19 cellular contexts compared by ENCODE assay signal in genomic region chr2:38700881-38701458, GRCh38. TPM values are rescaled to one million over a fixed set of nuclear protein-coding genes. Genes with fewer than 3 reads are reported as not detected.
DNase-seq lines count a peak whose midpoint lies in the region; ATAC-seq, FAIRE-seq and TF ChIP-seq lines count a peak whose summit lies in the region.
"Had no signal": no experiment of that assay in that cellular context is flagged by ENCODE, and none has a peak within 500 bp of the region (broad histone marks: within the 10 kb centered on the region; RNA-seq: fewer than 3 reads in every experiment).

No MANE protein-coding gene starts in this region.

- peak overlapping the region; percentile 92 for H3K27ac Mint-ChIP-seq in activated naive CD4-positive, alpha-beta T cell treated with anti-CD3 and anti-CD28 coated beads, Interleukin-2, amount 50 U/mL, for 24 hours
- H3K27ac Mint-ChIP-seq: neural progenitor cell had no signal

- intact Hi-C loops in Panc1 (cut with micrococcal nuclease; ENCODE audit: unreplicated experiment) = no loop called here
- intact Hi-C loops in spleen (cut with DNase I; ENCODE audit: low total_unique reads) = no loop called here
- intact Hi-C loops in Right ventricle myocardium superior (cut with DNase I) = no loop called here

- BruUV-seq in Panc1 (replicated peaks; lab: Mats Ljungman, UMichigan) = no TSS peak

- H3K27me3 Mint-ChIP-seq in activated naive CD4-positive, alpha-beta T cell treated with anti-CD3 and anti-CD28 coated beads, Interleukin-2, amount 50 U/mL, for 24 hours = no peaks in the 10 kb centered on the region

- POLR2A ChIA-PET in Panc1 (lab: Charles Lee) = no interaction called here

- no peaks in the 10 kb centered on the region for H3K9me3 Mint-ChIP-seq in activated naive CD4-positive, alpha-beta T cell treated with anti-CD3 and anti-CD28 coated beads, Interleukin-2, amount 50 U/mL, for 24 hours
- H3K9me3 Mint-ChIP-seq: neural progenitor cell had no signal

- H3K36me3 ChIP-seq in Panc1 (ENCODE audit: control insufficient read depth, insufficient read depth, low read length) = no peaks in the 10 kb centered on the region
- no peaks in the 10 kb centered on the region for H3K36me3 ChIP-seq in bronchial epithelial cell (ENCODE audit: control insufficient read depth, insufficient read depth, low read length)
- peaks cover 0 to 91% (median 0%) of the 10 kb centered on the region in 6 donors for H3K36me3 ChIP-seq in spleen
- H3K36me3 ChIP-seq: neural progenitor cell, SJCRH30, suprapubic skin had no signal

- peak; percentile 43; the same call in 1 of the 2 replicates for ATAC-seq in Panc1
- no peak for ATAC-seq in Right ventricle myocardium superior (ENCODE audit: poor library complexity)
- ATAC-seq in GM18870 (IDR thresholded peaks at IDR 0.05; ENCODE audit: unreplicated experiment) = no peak

- no peak for DNase-seq in activated naive CD4-positive, alpha-beta T cell treated with anti-CD3 and anti-CD28 coated beads, Interleukin-2, amount 50 U/mL, for 16 hours
- DNase-seq in Panc1 (ENCODE audit: low read depth, low spot score) (no peak), bronchial epithelial cell (ENCODE audit: low read depth) (peak; percentile 46), spleen (no peak), ACHN (no peak), Right ventricle myocardium superior (no peak)
- DNase-seq: anterior cingulate cortex, erythroblast, glutamatergic neuron, islet precursor cell, mesendoderm, NCI-H1436 treated with DMSO at 0.1 percent for 48 hours, NCI-H345, SJCRH30 had no signal

- H3K4me3 ChIP-seq in Panc1 (ENCODE audit: low read depth in 2 of 2, low read length in 2 of 2) (no peak overlapping the region), bronchial epithelial cell (ENCODE audit: low read depth, low read length) (no peak overlapping the region), spleen (no peak overlapping the region)
- H3K4me3 ChIP-seq: neural progenitor cell, SJCRH30, suprapubic skin had no signal

- H3K9me3 ChIP-seq in Panc1 (ENCODE audit: control insufficient read depth, insufficient read depth, low read depth, low read length) (no peaks in the 10 kb centered on the region), spleen (no peaks in the 10 kb centered on the region)
- H3K9me3 ChIP-seq: suprapubic skin had no signal

- no peaks in the 10 kb centered on the region for H3K27me3 ChIP-seq in Panc1 (ENCODE audit: control insufficient read depth, insufficient read depth, low read length)
- H3K27me3 ChIP-seq in bronchial epithelial cell (ENCODE audit: control insufficient read depth, insufficient read depth, low read length) = peaks cover 2% of the 10 kb centered on the region
- no peaks in the 10 kb centered on the region for H3K27me3 ChIP-seq in spleen (replicated peaks in 1 of 7)
- H3K27me3 ChIP-seq: neural progenitor cell, SJCRH30, suprapubic skin had no signal

- H3K27ac ChIP-seq in Panc1 (ENCODE audit: low read length) = peak overlapping the region; percentile 37; the same call in 1 of the 2 replicates
- peak overlapping the region in 5 of 8 donors; percentile 22 to 65 (median 52) for H3K27ac ChIP-seq in spleen
- H3K27ac ChIP-seq: neural progenitor cell, SJCRH30, suprapubic skin had no signal

- peaks cover 56% of the 10 kb centered on the region for H3K4me1 Mint-ChIP-seq in activated naive CD4-positive, alpha-beta T cell treated with anti-CD3 and anti-CD28 coated beads, Interleukin-2, amount 50 U/mL, for 24 hours

- in situ Hi-C loops in Panc1 (cut with HindIII; ENCODE audit: low pct_unique_long_range_greater_than_20kb, low sequenced_read_pairs) = no loop called here
- in situ Hi-C loops in ACHN (cut with HindIII; ENCODE audit: low pct_ligation_motif_present, low pct_unique_long_range_greater_than_20kb, low sequenced_read_pairs) = no loop called here

- CTCF ChIA-PET in Panc1 (lab: Charles Lee) = no interaction called here

- H3K4me1 ChIP-seq in Panc1 (ENCODE audit: control insufficient read depth, insufficient read depth, low read length) (peaks cover 37% of the 10 kb centered on the region), spleen (no peaks in the 10 kb centered on the region)
- H3K4me1 ChIP-seq: neural progenitor cell, suprapubic skin had no signal

- TF ChIP-seq CTCF in Panc1 (IDR thresholded peaks at IDR 0.05) = no peak
- no peak for TF ChIP-seq CTCF in bronchial epithelial cell (IDR thresholded peaks at IDR 0.05; ENCODE audit: insufficient read depth, low read length, severe bottlenecking)
- TF ChIP-seq CTCF in spleen (IDR thresholded peaks at IDR 0.05 in 8 of 11, conservative IDR thresholded peaks at IDR 0.05 in 3 of 11) = no peak

- peak overlapping the region; percentile 35 for H3K4me3 Mint-ChIP-seq in activated naive CD4-positive, alpha-beta T cell treated with anti-CD3 and anti-CD28 coated beads, Interleukin-2, amount 50 U/mL, for 24 hours
- H3K4me3 Mint-ChIP-seq: neural progenitor cell had no signal

- FAIRE-seq in bronchial epithelial cell (lab: Jason Lieb, UNC) = no peak
- FAIRE-seq: colon had no signal

- peaks cover 21% of the 10 kb centered on the region for H3K36me3 Mint-ChIP-seq in activated naive CD4-positive, alpha-beta T cell treated with anti-CD3 and anti-CD28 coated beads, Interleukin-2, amount 50 U/mL, for 24 hours

- TF ChIP-seq POLR2A in spleen (IDR thresholded peaks at IDR 0.05) = no peak

RNA-seq across cellular contexts. Expression of gene GALM, which starts 35.1 kb away (rescaled TPM):
- total RNA-seq in Panc1 (2021; ENCODE audit: unreplicated experiment) (20.5 TPM), bronchial epithelial cell (1.6 and 2.0 TPM in 2 replicates), spleen (10 to 100 TPM in 4 of 7 donors, 1 to 10 TPM in 3; 5.8 to 22.7 (median 10.1) TPM), Right ventricle myocardium superior (14.7 TPM)
- 23.3 TPM for polyA plus RNA-seq in Panc1 (2012; ENCODE audit: insufficient read length)
- polyA plus RNA-seq in spleen = 1 to 10 TPM; 5.2 to 6.6 (median 6.3) TPM

RNA-seq across cellular contexts. Expression of gene SRSF7, which starts 50.2 kb away (rescaled TPM):
- total RNA-seq in Panc1 (2021; ENCODE audit: unreplicated experiment) (220 TPM), bronchial epithelial cell (115 and 120 TPM in 2 replicates), spleen (100 to 1,000 TPM in 6 of 7 donors, 10 to 100 TPM in 1; 94.9 to 160 (median 149) TPM), Right ventricle myocardium superior (45.9 TPM)
- polyA plus RNA-seq in Panc1 (2012; ENCODE audit: insufficient read length) = 236 TPM
- 100 to 1,000 TPM; 151 to 214 (median 198) TPM for polyA plus RNA-seq in spleen
